9 cellular contexts compared by ENCODE assay signal in genomic region chr10:23365417-23366030, GRCh38. TPM values are rescaled to one million over a fixed set of nuclear protein-coding genes. Genes with fewer than 3 reads are reported as not detected.
DNase-seq lines count a peak whose midpoint lies in the region; ATAC-seq, FAIRE-seq and TF ChIP-seq lines count a peak whose summit lies in the region.
"Not testable (repeated sequence)": the region's sequence is repeated elsewhere in the genome, so short reads cannot be mapped to it uniquely, and the experiment has no call there.
"Had no signal": no experiment of that assay in that cellular context is flagged by ENCODE, and none has a peak within 500 bp of the region (broad histone marks: within the 10 kb centered on the region; RNA-seq: fewer than 3 reads in every experiment).

No MANE protein-coding gene starts in this region.

- H3K79me2 ChIP-seq in PC-3 (ENCODE audit: low read length) = not testable (repeated sequence)

- BruUV-seq in PC-3 (replicated peaks; lab: Mats Ljungman, UMichigan) = not testable (repeated sequence)

- H3K4me1 ChIP-seq in PC-3 (ENCODE audit: insufficient read depth, low read length) = not testable (repeated sequence)

- not testable (repeated sequence) for H3K4me3 ChIP-seq in PC-3 (ENCODE audit: low read length); epithelial cell of esophagus (ENCODE audit: low read length)

- H3K36me3 ChIP-seq in PC-3 (ENCODE audit: low read depth, low read length) = not testable (repeated sequence)

- H3F3A ChIP-seq in PC-3 (ENCODE audit: low read length, unreplicated experiment) = not testable (repeated sequence)

- peaks cover 83% of the 10 kb centered on the region for H3K4me1 Mint-ChIP-seq in activated T-cell treated with anti-CD3 and anti-CD28 coated beads, Interleukin-2, amount 50 U/mL, for 4 hours (ENCODE audit: low read depth)
- H3K4me1 Mint-ChIP-seq in stimulated activated memory B cell treated with anti-CD40 and anti-IgM and Interleukin-4, amounts not matched to agents 10 μg/mL and 1 μg/mL and 100 μg/mL, for 72 hours = peaks cover 55% of the 10 kb centered on the region

- TF ChIP-seq POLR2A in GM12891 (IDR thresholded peaks at IDR 0.05; ENCODE audit: low read depth, low read length) = not testable (repeated sequence)

- not testable (repeated sequence) for H3K27ac Mint-ChIP-seq in stimulated activated memory B cell treated with anti-CD40 and anti-IgM and Interleukin-4, amounts not matched to agents 10 μg/mL and 1 μg/mL and 100 μg/mL, for 72 hours

- peak; percentile 36 for ATAC-seq in GM19328 (IDR thresholded peaks at IDR 0.05; ENCODE audit: unreplicated experiment)
- peak; percentile 54 for ATAC-seq in HG02610 (IDR thresholded peaks at IDR 0.05; ENCODE audit: unreplicated experiment)
- ATAC-seq in HG03159 (IDR thresholded peaks at IDR 0.05; ENCODE audit: unreplicated experiment) = peak; percentile 39
- ATAC-seq in PC-3 = not testable (repeated sequence)
- ATAC-seq in activated T-cell treated with anti-CD3 and anti-CD28 coated beads, Interleukin-2, amount 50 U/mL, for 4 hours = peak; percentile 80
- ATAC-seq in stimulated activated memory B cell treated with anti-CD40 and anti-IgM and Interleukin-4, amounts not matched to agents 10 μg/mL and 1 μg/mL and 100 μg/mL, for 72 hours = peak; percentile 42

- peak; percentile 67 for FAIRE-seq in GM12891 (lab: Jason Lieb, UNC)

- H3K9me3 ChIP-seq in PC-3 (ENCODE audit: low read length) = not testable (repeated sequence)

- H3K4me2 ChIP-seq in PC-3 (ENCODE audit: low read length) = not testable (repeated sequence)

- CTCF ChIA-PET in PC-3 (lab: Charles Lee) = not testable (repeated sequence)

- TF ChIP-seq CTCF in PC-3 (conservative IDR thresholded peaks at IDR 0.05; ENCODE audit: low read depth, low read length); epithelial cell of esophagus (IDR thresholded peaks at IDR 0.05; ENCODE audit: insufficient read depth, low read depth, low read length, missing control alignments): not testable (repeated sequence)

- H4K20me1 ChIP-seq in PC-3 (ENCODE audit: low read length) = not testable (repeated sequence)

- not testable (repeated sequence) for H3K9me2 ChIP-seq in PC-3 (replicated peaks; ENCODE audit: low read length)

- POLR2A ChIA-PET in PC-3 (lab: Charles Lee; ENCODE audit: unreplicated experiment) = not testable (repeated sequence)

- not testable (repeated sequence) for H2AFZ ChIP-seq in PC-3 (ENCODE audit: low read length)

- H3K9ac ChIP-seq in PC-3 (ENCODE audit: low read length) = not testable (repeated sequence)

- DNase-seq in GM12891 (ENCODE audit: insufficient read length, low spot score); activated T-cell treated with anti-CD3 and anti-CD28 coated beads, Interleukin-2, amount 50 U/mL, for 4 hours: not testable (repeated sequence)
- peak; percentile 37 for DNase-seq in PC-3
- DNase-seq in epithelial cell of esophagus (ENCODE audit: low read depth) = peak; percentile 93

- H3K36me3 Mint-ChIP-seq in activated T-cell treated with anti-CD3 and anti-CD28 coated beads, Interleukin-2, amount 50 U/mL, for 4 hours (ENCODE audit: insufficient read depth); stimulated activated memory B cell treated with anti-CD40 and anti-IgM and Interleukin-4, amounts not matched to agents 10 μg/mL and 1 μg/mL and 100 μg/mL, for 72 hours: not testable (repeated sequence)

- H3K9me3 Mint-ChIP-seq in activated T-cell treated with anti-CD3 and anti-CD28 coated beads, Interleukin-2, amount 50 U/mL, for 4 hours; stimulated activated memory B cell treated with anti-CD40 and anti-IgM and Interleukin-4, amounts not matched to agents 10 μg/mL and 1 μg/mL and 100 μg/mL, for 72 hours: not testable (repeated sequence)

- H3K4me3 Mint-ChIP-seq in activated T-cell treated with anti-CD3 and anti-CD28 coated beads, Interleukin-2, amount 50 U/mL, for 4 hours; stimulated activated memory B cell treated with anti-CD40 and anti-IgM and Interleukin-4, amounts not matched to agents 10 μg/mL and 1 μg/mL and 100 μg/mL, for 72 hours: not testable (repeated sequence)

- H3K27me3 Mint-ChIP-seq in activated T-cell treated with anti-CD3 and anti-CD28 coated beads, Interleukin-2, amount 50 U/mL, for 4 hours (ENCODE audit: low read depth) = not testable (repeated sequence)
- peaks cover 67% of the 10 kb centered on the region for H3K27me3 Mint-ChIP-seq in stimulated activated memory B cell treated with anti-CD40 and anti-IgM and Interleukin-4, amounts not matched to agents 10 μg/mL and 1 μg/mL and 100 μg/mL, for 72 hours

- not testable (repeated sequence) for H3K27me3 ChIP-seq in PC-3 (ENCODE audit: low read length)

- H3K27ac ChIP-seq in PC-3 (ENCODE audit: low read length) = not testable (repeated sequence)

- intact Hi-C loops in PC-3 (cut with micrococcal nuclease) = not testable (repeated sequence)

RNA-seq across cellular contexts. Expression of gene C10orf67, which starts 20.9 kb away (rescaled TPM):
- polyA plus RNA-seq in GM12891 (2012; ENCODE audit: low read depth, missing spikeins) = not detected
- 0.15 and 0.29 TPM in 2 replicates for total RNA-seq in PC-3 (2014; rRNA removed)
- total RNA-seq in activated T-cell treated with anti-CD3 and anti-CD28 coated beads, Interleukin-2, amount 50 U/mL, for 4 hours = 1 to 10 TPM in 1 of 3 donors, under 1 TPM in 2; 0.42 to 1.1 (median 0.73) TPM
- total RNA-seq: RPMI7951 had no signal
